Comparison of ENCODE assay signal across 1 cellular context in genomic region chr17:7989781-7990655, GRCh38.
A peak's percentile ranks its signal among the peaks of the same experiment; 100 is the strongest.
TF ChIP-seq lines count a peak whose summit lies in the region.

No MANE protein-coding gene starts in this region.

TF ChIP-seq in HepG2, 621 proteins besides CTCF, POLR2A, EP300 and RAD21 (continued from another document and continues in another):
- TF ChIP-seq NAIF1 (CRISPR knock-in tag; IDR thresholded peaks at IDR 0.05; ENCODE audit: borderline replicate concordance) (no peak), KAT8 (CRISPR knock-in tag; IDR thresholded peaks at IDR 0.05) (peak; percentile 54), ZBTB37 (CRISPR knock-in tag; IDR thresholded peaks at IDR 0.05) (no peak), ZNF160 (CRISPR knock-in tag; IDR thresholded peaks at IDR 0.05) (peak; percentile 34; the same call in 1 of the 2 replicates), ZFAT (CRISPR knock-in tag; conservative IDR thresholded peaks at IDR 0.05) (no peak), FOXO1 (CRISPR knock-in tag; IDR thresholded peaks at IDR 0.05) (peak; percentile 45; the same call in 1 of the 2 replicates), ZNF607 (CRISPR knock-in tag; IDR thresholded peaks at IDR 0.05; ENCODE audit: borderline replicate concordance) (peak; percentile 9; the same call in 1 of the 2 replicates), SETDB1 (CRISPR knock-in tag; IDR thresholded peaks at IDR 0.05; ENCODE audit: borderline replicate concordance) (no peak), HOMEZ (CRISPR knock-in tag; IDR thresholded peaks at IDR 0.05; ENCODE audit: low read depth) (no peak), U2AF1 (optimal IDR thresholded peaks at IDR 0.05; ENCODE audit: low read depth, low read length) (no peak), ZNF879 (CRISPR knock-in tag; IDR thresholded peaks at IDR 0.05) (no peak), POGZ (CRISPR knock-in tag; IDR thresholded peaks at IDR 0.05) (peak; percentile 29; the same call in 1 of the 2 replicates), NFRKB (IDR thresholded peaks at IDR 0.05) (no peak), JARID2 (CRISPR knock-in tag; IDR thresholded peaks at IDR 0.05; ENCODE audit: insufficient replicate concordance) (no peak), ELF4 (CRISPR knock-in tag; IDR thresholded peaks at IDR 0.05; ENCODE audit: borderline replicate concordance) (no peak), FUBP1 (CRISPR knock-in tag; IDR thresholded peaks at IDR 0.05; ENCODE audit: borderline replicate concordance) (no peak), UBTF (CRISPR knock-in tag; IDR thresholded peaks at IDR 0.05) (peak; percentile 72), ZSCAN21 (CRISPR knock-in tag; IDR thresholded peaks at IDR 0.05; ENCODE audit: borderline replicate concordance) (no peak; the same call in 1 of the 2 replicates), GMEB1 (CRISPR knock-in tag; IDR thresholded peaks at IDR 0.05; ENCODE audit: borderline replicate concordance) (no peak), HES4 (CRISPR knock-in tag; IDR thresholded peaks at IDR 0.05; ENCODE audit: borderline replicate concordance) (no peak), PHF21A (CRISPR knock-in tag; IDR thresholded peaks at IDR 0.05) (no peak), HIC2 (CRISPR knock-in tag; IDR thresholded peaks at IDR 0.05; ENCODE audit: low read depth) (peak; percentile 68; the same call in 1 of the 2 replicates), SMC3 (IDR thresholded peaks at IDR 0.05; ENCODE audit: low read length) (peak; percentile 53), ZNF207 (IDR thresholded peaks at IDR 0.05; ENCODE audit: borderline replicate concordance) (no peak), SMYD3 (CRISPR knock-in tag; IDR thresholded peaks at IDR 0.05) (no peak), ZNF629 (CRISPR knock-in tag; conservative IDR thresholded peaks at IDR 0.05) (no peak), PRDM15 (CRISPR knock-in tag; IDR thresholded peaks at IDR 0.05) (no peak), ZKSCAN8 (CRISPR knock-in tag; IDR thresholded peaks at IDR 0.05; ENCODE audit: borderline replicate concordance) (no peak), DMTF1 (CRISPR knock-in tag; IDR thresholded peaks at IDR 0.05) (no peak), ZNF83 (CRISPR knock-in tag; IDR thresholded peaks at IDR 0.05; ENCODE audit: borderline replicate concordance) (no peak), ZNF556 (CRISPR knock-in tag; IDR thresholded peaks at IDR 0.05; ENCODE audit: borderline replicate concordance) (peak; percentile 71; the same call in 1 of the 2 replicates), KDM6A (CRISPR knock-in tag; IDR thresholded peaks at IDR 0.05; ENCODE audit: low read depth) (no peak), ZNF256 (CRISPR knock-in tag; conservative IDR thresholded peaks at IDR 0.05) (no peak), SRF (IDR thresholded peaks at IDR 0.05; ENCODE audit: low read depth, low read length) (no peak), ZSCAN9 (CRISPR knock-in tag; IDR thresholded peaks at IDR 0.05; ENCODE audit: borderline replicate concordance) (peak; percentile 67; the same call in 1 of the 2 replicates), ZKSCAN5 (CRISPR knock-in tag; IDR thresholded peaks at IDR 0.05) (no peak), MXD3 (CRISPR knock-in tag; IDR thresholded peaks at IDR 0.05) (peak; percentile 44; the same call in 1 of the 2 replicates), ZNF446 (CRISPR knock-in tag; IDR thresholded peaks at IDR 0.05) (no peak), ZNF781 (CRISPR knock-in tag; IDR thresholded peaks at IDR 0.05; ENCODE audit: borderline replicate concordance, not compliant biosample characterization) (peak; percentile 83), FOSL2 (CRISPR knock-in tag; IDR thresholded peaks at IDR 0.05) (peak; percentile 32), NR0B2 (CRISPR knock-in tag; IDR thresholded peaks at IDR 0.05) (no peak), ZNF605 (CRISPR knock-in tag; IDR thresholded peaks at IDR 0.05) (peak; percentile 90), SP1 (IDR thresholded peaks at IDR 0.05) (no peak), SP1 (CRISPR knock-in tag; IDR thresholded peaks at IDR 0.05) (no peak), EZH2 (conservative IDR thresholded peaks at IDR 0.05; ENCODE audit: low read depth, low read length) (no peak)
